21 cellular contexts compared by ENCODE assay signal in the genomic region with DNA sequence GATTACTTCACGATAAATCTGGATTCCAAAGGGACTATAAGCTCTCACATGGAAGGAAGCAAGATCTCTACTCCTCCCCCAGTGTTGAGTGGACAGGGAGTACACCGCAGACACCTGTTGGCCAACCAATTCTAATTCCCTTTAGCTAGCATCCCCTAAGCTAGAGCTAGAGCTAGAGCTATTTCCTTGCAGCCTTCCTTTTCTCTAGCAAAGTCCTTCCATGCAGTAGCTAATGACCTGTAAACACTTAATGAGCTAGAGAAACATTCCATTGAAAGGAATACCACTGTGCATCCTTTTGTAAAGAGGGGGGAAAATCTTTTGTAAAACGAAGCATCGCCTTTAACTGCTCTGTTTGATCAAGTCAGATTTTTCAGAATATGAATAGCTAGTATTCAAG. TPM values are rescaled to one million over a fixed set of nuclear protein-coding genes. Genes with fewer than 3 reads are reported as not detected.
"Had no signal": no experiment of that assay in that cellular context is flagged by ENCODE, and none has a peak within 500 bp of the region (broad histone marks: within the 10 kb centered on the region; RNA-seq: fewer than 3 reads in every experiment).

No MANE protein-coding gene starts in this region.

- ATAC-seq: activated CD4-positive, alpha-beta T cell treated with anti-CD3 and anti-CD28 coated beads for 36 hours; activated CD8-positive, alpha-beta memory T cell treated with anti-CD3 and anti-CD28 coated beads, Interleukin-2, amount 10 ng/mL, durations not matched to agents 7 days and 5 days; activated CD8-positive, alpha-beta T cell treated with anti-CD3 and anti-CD28 coated beads, Interleukin-2, amount 10 ng/mL, durations not matched to agents 7 days and 5 days; esophagus mucosa; left cardiac atrium; natural killer cell; right lobe of liver; stimulated activated naive CD8-positive, alpha-beta T cell treated with anti-CD3 and anti-CD28 coated beads, Interleukin-15, amount 100 ng/mL, for 72 hours had no signal

- H3K4me3 Mint-ChIP-seq: activated CD4-positive, alpha-beta T cell treated with anti-CD3 and anti-CD28 coated beads for 36 hours; activated CD8-positive, alpha-beta memory T cell treated with anti-CD3 and anti-CD28 coated beads, Interleukin-2, amount 10 ng/mL, durations not matched to agents 7 days and 5 days; activated CD8-positive, alpha-beta T cell treated with anti-CD3 and anti-CD28 coated beads, Interleukin-2, amount 10 ng/mL, durations not matched to agents 7 days and 5 days; activated naive CD4-positive, alpha-beta T cell treated with anti-CD3 and anti-CD28 coated beads, Interleukin-2, amount 50 U/mL, for 24 hours; natural killer cell; stimulated activated naive CD8-positive, alpha-beta T cell treated with anti-CD3 and anti-CD28 coated beads, Interleukin-15, amount 100 ng/mL, for 72 hours; type B pancreatic cell had no signal

- H3K27ac Mint-ChIP-seq: activated CD4-positive, alpha-beta T cell treated with anti-CD3 and anti-CD28 coated beads for 36 hours; activated CD8-positive, alpha-beta memory T cell treated with anti-CD3 and anti-CD28 coated beads, Interleukin-2, amount 10 ng/mL, durations not matched to agents 7 days and 5 days; activated CD8-positive, alpha-beta T cell treated with anti-CD3 and anti-CD28 coated beads, Interleukin-2, amount 10 ng/mL, durations not matched to agents 7 days and 5 days; activated naive CD4-positive, alpha-beta T cell treated with anti-CD3 and anti-CD28 coated beads, Interleukin-2, amount 50 U/mL, for 24 hours; activated T-helper 2 cell treated with anti-CD3 and anti-CD28 coated beads, Interferon-gamma antibody, Interleukin-2, Interleukin-4, amounts not matched to agents 10 μg/mL and 5 μg/mL and 100 μg/mL, durations not matched to agents 14 hours and 24 hours and 36 hours; natural killer cell; type B pancreatic cell had no signal

- H3K9me3 ChIP-seq: right lobe of liver, vagina had no signal

- H3K27me3 Mint-ChIP-seq: activated CD4-positive, alpha-beta T cell treated with anti-CD3 and anti-CD28 coated beads for 36 hours; stimulated activated naive CD8-positive, alpha-beta T cell treated with anti-CD3 and anti-CD28 coated beads, Interleukin-15, amount 100 ng/mL, for 72 hours; type B pancreatic cell had no signal

- H3K4me1 Mint-ChIP-seq: activated naive CD4-positive, alpha-beta T cell treated with anti-CD3 and anti-CD28 coated beads, Interleukin-2, amount 50 U/mL, for 24 hours; natural killer cell had no signal

- DNase-seq: activated CD4-positive, alpha-beta T cell treated with anti-CD3 and anti-CD28 coated beads for 36 hours; activated CD8-positive, alpha-beta memory T cell treated with anti-CD3 and anti-CD28 coated beads, Interleukin-2, amount 10 ng/mL, durations not matched to agents 7 days and 5 days; activated CD8-positive, alpha-beta T cell treated with anti-CD3 and anti-CD28 coated beads, Interleukin-2, amount 10 ng/mL, durations not matched to agents 7 days and 5 days; activated T-cell treated with anti-CD3 and anti-CD28 coated beads, Interleukin-2, amount 50 U/mL, for 48 hours; anterior cingulate cortex; cortex of kidney; head of caudate nucleus; hippocampal formation; left cardiac atrium; natural killer cell; right lobe of liver; stimulated activated CD4-positive, alpha-beta T cell treated with anti-CD3 and anti-CD28 coated beads, Interleukin-2, amount 100 ng/mL, for 48 hours; stimulated activated naive CD8-positive, alpha-beta T cell treated with anti-CD3 and anti-CD28 coated beads, Interleukin-15, amount 100 ng/mL, for 72 hours; substantia nigra; T-helper 2 cell had no signal

- H3K36me3 Mint-ChIP-seq: activated CD8-positive, alpha-beta memory T cell treated with anti-CD3 and anti-CD28 coated beads, Interleukin-2, amount 10 ng/mL, durations not matched to agents 7 days and 5 days; activated naive CD4-positive, alpha-beta T cell treated with anti-CD3 and anti-CD28 coated beads, Interleukin-2, amount 50 U/mL, for 24 hours; natural killer cell had no signal

- H3K27ac ChIP-seq: cardiac muscle cell, right lobe of liver, vagina had no signal

- H3K36me3 ChIP-seq: cardiac muscle cell, right lobe of liver, vagina had no signal

- H3K9me3 Mint-ChIP-seq: activated naive CD4-positive, alpha-beta T cell treated with anti-CD3 and anti-CD28 coated beads, Interleukin-2, amount 50 U/mL, for 24 hours; activated T-helper 2 cell treated with anti-CD3 and anti-CD28 coated beads, Interferon-gamma antibody, Interleukin-2, Interleukin-4, amounts not matched to agents 10 μg/mL and 5 μg/mL and 100 μg/mL, durations not matched to agents 14 hours and 24 hours and 36 hours; natural killer cell; stimulated activated naive CD8-positive, alpha-beta T cell treated with anti-CD3 and anti-CD28 coated beads, Interleukin-15, amount 100 ng/mL, for 72 hours; type B pancreatic cell had no signal

- H3K4me1 ChIP-seq: right lobe of liver had no signal

- H3K27me3 ChIP-seq: cardiac muscle cell, right lobe of liver, vagina had no signal

- H3K4me3 ChIP-seq: cardiac muscle cell, right lobe of liver, vagina had no signal

RNA-seq across cellular contexts. Expression of a gene that starts 56.5 kb away (rescaled TPM):
- total RNA-seq: activated CD8-positive, alpha-beta memory T cell treated with anti-CD3 and anti-CD28 coated beads, Interleukin-2, amount 10 ng/mL, durations not matched to agents 7 days and 5 days had no signal
